Comparison of ENCODE assay signal across 29 cellular contexts in genomic region chr12:23893611-23894010, GRCh38. TPM values are rescaled to one million over a fixed set of nuclear protein-coding genes. Genes with fewer than 3 reads are reported as not detected.
"Had no signal": no experiment of that assay in that cellular context is flagged by ENCODE, and none has a peak within 500 bp of the region (broad histone marks: within the 10 kb centered on the region; RNA-seq: fewer than 3 reads in every experiment).

No MANE protein-coding gene starts in this region.

- H3K36me3 Mint-ChIP-seq: activated naive CD4-positive, alpha-beta T cell treated with anti-CD3 and anti-CD28 coated beads, Interleukin-2, amount 10 ng/mL, durations not matched to agents 7 days and 5 days; activated naive CD8-positive, alpha-beta T cell treated with anti-CD3 and anti-CD28 coated beads for 36 hours had no signal

- H3K9me3 ChIP-seq: adrenal gland, Peyer's patch, SJCRH30, SK-N-SH had no signal

- H3K4me1 Mint-ChIP-seq: activated naive CD4-positive, alpha-beta T cell treated with anti-CD3 and anti-CD28 coated beads, Interleukin-2, amount 10 ng/mL, durations not matched to agents 7 days and 5 days; activated naive CD8-positive, alpha-beta T cell treated with anti-CD3 and anti-CD28 coated beads for 36 hours had no signal

- H3K27ac Mint-ChIP-seq: activated CD8-positive, alpha-beta T cell treated with anti-CD3 and anti-CD28 coated beads for 36 hours; activated naive CD4-positive, alpha-beta T cell treated with anti-CD3 and anti-CD28 coated beads, Interleukin-2, amount 10 ng/mL, durations not matched to agents 7 days and 5 days; activated naive CD8-positive, alpha-beta T cell treated with anti-CD3 and anti-CD28 coated beads for 36 hours; activated T-cell treated with anti-CD3 and anti-CD28 coated beads, Interleukin-2, amount 50 U/mL, for 72 hours; activated T-helper 2 cell treated with anti-CD3 and anti-CD28 coated beads, Interferon-gamma antibody, Interleukin-2, Interleukin-4, amounts not matched to agents 10 μg/mL and 5 μg/mL and 100 μg/mL, durations not matched to agents 14 hours and 24 hours and 36 hours had no signal

- H3K4me3 Mint-ChIP-seq: activated CD8-positive, alpha-beta T cell treated with anti-CD3 and anti-CD28 coated beads for 36 hours; activated naive CD4-positive, alpha-beta T cell treated with anti-CD3 and anti-CD28 coated beads, Interleukin-2, amount 10 ng/mL, durations not matched to agents 7 days and 5 days; activated naive CD8-positive, alpha-beta T cell treated with anti-CD3 and anti-CD28 coated beads for 36 hours; activated T-cell treated with anti-CD3 and anti-CD28 coated beads, Interleukin-2, amount 50 U/mL, for 72 hours had no signal

- H3K9me3 Mint-ChIP-seq: activated naive CD8-positive, alpha-beta T cell treated with anti-CD3 and anti-CD28 coated beads for 36 hours; activated T-cell treated with anti-CD3 and anti-CD28 coated beads, Interleukin-2, amount 50 U/mL, for 72 hours; activated T-helper 2 cell treated with anti-CD3 and anti-CD28 coated beads, Interferon-gamma antibody, Interleukin-2, Interleukin-4, amounts not matched to agents 10 μg/mL and 5 μg/mL and 100 μg/mL, durations not matched to agents 14 hours and 24 hours and 36 hours had no signal

- H3K9ac ChIP-seq: SK-N-SH had no signal

- H3K36me3 ChIP-seq: adrenal gland, brain microvascular endothelial cell, Peyer's patch, WERI-Rb-1 had no signal

- H3K27ac ChIP-seq: adrenal gland, brain microvascular endothelial cell, Peyer's patch, RWPE1, SJCRH30, WERI-Rb-1 had no signal

- DNase-seq: activated CD4-positive, alpha-beta T cell treated with anti-CD3 and anti-CD28 coated beads for 4 hours; activated CD8-positive, alpha-beta memory T cell treated with anti-CD3 and anti-CD28 coated beads, Interleukin-2, amount 50 U/mL, for 4 hours; activated CD8-positive, alpha-beta T cell treated with anti-CD3 and anti-CD28 coated beads for 36 hours; activated gamma-delta T cell treated with Interleukin-2 at 50 U/mL for 16 hours; activated naive CD4-positive, alpha-beta T cell treated with anti-CD3 and anti-CD28 coated beads, Interleukin-2, amount 10 ng/mL, durations not matched to agents 7 days and 5 days; activated naive CD8-positive, alpha-beta T cell treated with anti-CD3 and anti-CD28 coated beads for 36 hours; activated T-cell treated with anti-CD3 and anti-CD28 coated beads, Interleukin-2, amount 50 U/mL, for 72 hours; adrenal gland; aorta; brain microvascular endothelial cell; central memory CD4-positive, alpha-beta T cell; Karpas-422; MM.1S; NCI-H1105; NCI-H1436; NCI-H1694 treated with DMSO at 0.1 percent for 48 hours; NCI-H2081; NCI-H510A treated with DMSO at 0.1 percent for 48 hours; NCI-H69; NK-92 treated with Interleukin-12 subunit alpha and Interleukin-12 subunit beta, amount 100 ng/mL, for 24 hours; Peyer's patch; Right ventricle myocardium superior; SJCRH30; SK-N-SH; T-helper 1 cell; WERI-Rb-1 had no signal

- ATAC-seq: activated CD8-positive, alpha-beta T cell treated with anti-CD3 and anti-CD28 coated beads for 36 hours; activated T-cell treated with anti-CD3 and anti-CD28 coated beads, Interleukin-2, amount 50 U/mL, for 72 hours had no signal

- H3K4me3 ChIP-seq: adrenal gland, Peyer's patch, SJCRH30 had no signal

- H3K4me1 ChIP-seq: adrenal gland, Peyer's patch, SJCRH30 had no signal

- H3K27me3 Mint-ChIP-seq: activated CD8-positive, alpha-beta T cell treated with anti-CD3 and anti-CD28 coated beads for 36 hours; activated naive CD4-positive, alpha-beta T cell treated with anti-CD3 and anti-CD28 coated beads, Interleukin-2, amount 10 ng/mL, durations not matched to agents 7 days and 5 days; activated naive CD8-positive, alpha-beta T cell treated with anti-CD3 and anti-CD28 coated beads for 36 hours had no signal

- H3K27me3 ChIP-seq: adrenal gland, brain microvascular endothelial cell, Peyer's patch, SJCRH30 had no signal

- H3K4me2 ChIP-seq: SK-N-SH had no signal

RNA-seq across cellular contexts. Expression of gene SOX5, which starts 55.9 kb away (rescaled TPM):
- total RNA-seq: activated CD8-positive, alpha-beta T cell treated with anti-CD3 and anti-CD28 coated beads for 36 hours; activated naive CD8-positive, alpha-beta T cell treated with anti-CD3 and anti-CD28 coated beads for 36 hours; T-helper 2 cell treated with Interferon-gamma antibody and Interleukin-4, amounts not matched to agents 100 ng/mL and 5 ng/mL, for 36 hours had no signal
